Comparison of ENCODE assay signal across 12 cellular contexts in genomic region chr1:220843481-220844011, GRCh38. TPM values are rescaled to one million over a fixed set of nuclear protein-coding genes. Genes with fewer than 3 reads are reported as not detected.
DNase-seq lines count a peak whose midpoint lies in the region; ATAC-seq and TF ChIP-seq lines count a peak whose summit lies in the region.
"Had no signal": no experiment of that assay in that cellular context is flagged by ENCODE, and none has a peak within 500 bp of the region (broad histone marks: within the 10 kb centered on the region; RNA-seq: fewer than 3 reads in every experiment).

No MANE protein-coding gene starts in this region.

- POLR2A ChIA-PET in IMR-90 (lab: Charles Lee; ENCODE audit: unreplicated experiment) (no interaction called here), PC-9 (lab: Charles Lee; ENCODE audit: unreplicated experiment) (no interaction called here)

- H4K8ac ChIP-seq in IMR-90 (ENCODE audit: low read depth in 2 of 2, low read length in 2 of 2), result no peak overlapping the region

- no peak overlapping the region for H4K91ac ChIP-seq in IMR-90 (ENCODE audit: insufficient read depth, low read depth, low read length)

- H3K27ac Mint-ChIP-seq in activated CD8-positive, alpha-beta memory T cell treated with anti-CD3 and anti-CD28 coated beads, Interleukin-2, amount 10 ng/mL, durations not matched to agents 7 days and 5 days, result no peak overlapping the region
- H3K27ac Mint-ChIP-seq in osteocyte (ENCODE audit: unreplicated experiment), result no peak overlapping the region
- H3K27ac Mint-ChIP-seq: activated naive CD8-positive, alpha-beta T cell treated with anti-CD3 and anti-CD28 coated beads, Interleukin-2, amount 50 U/mL, for 24 hours had no signal

- H3K9me2 ChIP-seq in PC-9 (ENCODE audit: insufficient read depth), result no peaks in the 10 kb centered on the region

- H3K23ac ChIP-seq in IMR-90 (ENCODE audit: low read depth, low read length), result no peak overlapping the region

- H3K9ac ChIP-seq in IMR-90 (ENCODE audit: low read depth, low read length) (no peak overlapping the region), rectal smooth muscle tissue (ENCODE audit: low read length) (no peak overlapping the region)

- in situ Hi-C loops in IMR-90 (cut with MboI; ENCODE audit: low sequenced_read_pairs), result no loop called here

- H3K4me3 ChIP-seq in IMR-90 (ENCODE audit: insufficient read depth, low read depth, low read length) (no peak overlapping the region), rectal smooth muscle tissue (ENCODE audit: low read length) (no peak overlapping the region), PC-9 (no peak overlapping the region)

- BruUV-seq in IMR-90 (replicated peaks; lab: Mats Ljungman, UMichigan) (no TSS peak), PC-9 (replicated peaks; lab: Mats Ljungman, UMichigan) (no TSS peak)

- no peak overlapping the region for H2AK9ac ChIP-seq in IMR-90 (replicated peaks; ENCODE audit: low read depth, low read length, poor library complexity)

- WGBS in IMR-90 (ENCODE audit: extremely low coverage in 2 of 2, insufficient read length in 1 of 2), 2 experiments, result no CpG with 5 or more reads among the region's 6 CpGs

- H3K4me2 ChIP-seq in IMR-90 (ENCODE audit: low read depth, low read length), result no peak overlapping the region; the same call in 1 of the 2 replicates
- H3K4me2 ChIP-seq in PC-9, result no peak overlapping the region

- H3K79me1 ChIP-seq in IMR-90 (ENCODE audit: low read depth in 1 of 2, low read length in 2 of 2), result no peaks in the 10 kb centered on the region

- no peak overlapping the region for H3K27ac ChIP-seq in IMR-90 (ENCODE audit: insufficient read depth, low read length)
- peak overlapping the region; percentile 61 for H3K27ac ChIP-seq in rectal smooth muscle tissue (ENCODE audit: low read depth, low read length)
- H3K27ac ChIP-seq in PC-9, result no peak overlapping the region

- H3K27me3 ChIP-seq in IMR-90 (ENCODE audit: control insufficient read depth, insufficient read depth, low read length) (peaks cover 3% of the 10 kb centered on the region), rectal smooth muscle tissue (ENCODE audit: control insufficient read depth, insufficient read depth, low read length) (no peaks in the 10 kb centered on the region), PC-9 (ENCODE audit: insufficient read depth, low read depth) (no peaks in the 10 kb centered on the region)

- H3K79me2 ChIP-seq in PC-9 (ENCODE audit: low read depth), result no peaks in the 10 kb centered on the region

- peaks cover 2% of the 10 kb centered on the region for H3K27me3 Mint-ChIP-seq in activated CD8-positive, alpha-beta memory T cell treated with anti-CD3 and anti-CD28 coated beads, Interleukin-2, amount 10 ng/mL, durations not matched to agents 7 days and 5 days
- H3K27me3 Mint-ChIP-seq in osteocyte (ENCODE audit: unreplicated experiment), result peaks cover 20% of the 10 kb centered on the region

- H3K4me1 ChIP-seq in IMR-90 (ENCODE audit: control insufficient read depth, insufficient read depth, low read length), result peaks cover 6% of the 10 kb centered on the region; the same call in 1 of the 2 replicates
- H3K4me1 ChIP-seq in rectal smooth muscle tissue (ENCODE audit: control insufficient read depth, insufficient read depth, low read length), result peaks cover 6% of the 10 kb centered on the region
- H3K4me1 ChIP-seq in PC-9 (replicated peaks; ENCODE audit: insufficient read depth), result no peaks in the 10 kb centered on the region

- intact Hi-C loops in IMR-90 (cut with micrococcal nuclease) (no loop called here), left ventricle myocardium superior (cut with micrococcal nuclease) (no loop called here), PC-9 (cut with micrococcal nuclease; ENCODE audit: unreplicated experiment) (no loop called here)

- no peaks in the 10 kb centered on the region for H3K36me3 ChIP-seq in IMR-90 (ENCODE audit: control insufficient read depth, insufficient read depth, low read length)
- H3K36me3 ChIP-seq in rectal smooth muscle tissue (ENCODE audit: control insufficient read depth, insufficient read depth, low read length), result no peaks in the 10 kb centered on the region
- H3K36me3 ChIP-seq in PC-9 (ENCODE audit: low read depth), result no peaks in the 10 kb centered on the region

- no peaks in the 10 kb centered on the region for H3K9me3 Mint-ChIP-seq in activated CD8-positive, alpha-beta memory T cell treated with anti-CD3 and anti-CD28 coated beads, Interleukin-2, amount 10 ng/mL, durations not matched to agents 7 days and 5 days (ENCODE audit: low read depth)
- no peaks in the 10 kb centered on the region for H3K9me3 Mint-ChIP-seq in osteocyte (ENCODE audit: unreplicated experiment)
- H3K9me3 Mint-ChIP-seq: activated naive CD8-positive, alpha-beta T cell treated with anti-CD3 and anti-CD28 coated beads, Interleukin-2, amount 50 U/mL, for 24 hours had no signal

- DNase-seq in IMR-90, result peak; percentile 55
- peak; percentile 60 for DNase-seq in cerebellum (ENCODE audit: low spot score)
- peak; percentile 57 for DNase-seq in left ventricle myocardium superior
- DNase-seq in activated CD8-positive, alpha-beta memory T cell treated with anti-CD3 and anti-CD28 coated beads, Interleukin-2, amount 10 ng/mL, durations not matched to agents 7 days and 5 days, result no peak
- DNase-seq in osteocyte (ENCODE audit: extremely low spot score, unreplicated experiment), result no peak
- no peak for DNase-seq in PC-9
- DNase-seq: activated naive CD8-positive, alpha-beta T cell treated with anti-CD3 and anti-CD28 coated beads, Interleukin-2, amount 50 U/mL, for 24 hours; effector CD8-positive, alpha-beta T cell; NCI-H524 treated with DMSO at 0.1 percent for 48 hours; stimulated activated CD4-positive, alpha-beta T cell treated with anti-CD3 and anti-CD28 coated beads, Interleukin-12 subunit alpha, Interleukin-12 subunit beta, amount 100 ng/mL, for 4 hours had no signal

- H2BK120ac ChIP-seq in IMR-90 (ENCODE audit: low read depth, low read length), result no peak overlapping the region

- H3K36me3 Mint-ChIP-seq in activated CD8-positive, alpha-beta memory T cell treated with anti-CD3 and anti-CD28 coated beads, Interleukin-2, amount 10 ng/mL, durations not matched to agents 7 days and 5 days, result no peaks in the 10 kb centered on the region
- H3K36me3 Mint-ChIP-seq in osteocyte (ENCODE audit: unreplicated experiment), result no peaks in the 10 kb centered on the region

- TF ChIP-seq CTCF in IMR-90 (conservative IDR thresholded peaks at IDR 0.05; ENCODE audit: low read depth, low read length), result no peak
- TF ChIP-seq CTCF in osteocyte (IDR thresholded peaks at IDR 0.05), result no peak
- TF ChIP-seq CTCF in PC-9 (conservative IDR thresholded peaks at IDR 0.05), result no peak

- no peak overlapping the region for H3K4me3 Mint-ChIP-seq in activated CD8-positive, alpha-beta memory T cell treated with anti-CD3 and anti-CD28 coated beads, Interleukin-2, amount 10 ng/mL, durations not matched to agents 7 days and 5 days
- H3K4me3 Mint-ChIP-seq in osteocyte (ENCODE audit: unreplicated experiment), result no peak overlapping the region
- H3K4me3 Mint-ChIP-seq: activated naive CD8-positive, alpha-beta T cell treated with anti-CD3 and anti-CD28 coated beads, Interleukin-2, amount 50 U/mL, for 24 hours had no signal

- H3K9me3 ChIP-seq in IMR-90 (ENCODE audit: control insufficient read depth, insufficient read depth, low read length) (peaks cover 4% of the 10 kb centered on the region), PC-9 (ENCODE audit: insufficient read depth, low read depth) (no peaks in the 10 kb centered on the region)

- H3K18ac ChIP-seq in IMR-90 (ENCODE audit: low read depth, low read length), result no peak overlapping the region; the same call in 1 of the 2 replicates

- no peak overlapping the region for H2AK5ac ChIP-seq in IMR-90 (ENCODE audit: low read depth, low read length)

- H4K5ac ChIP-seq in IMR-90 (ENCODE audit: low read depth, low read length), result no peak overlapping the region

- H3K4ac ChIP-seq in IMR-90 (ENCODE audit: low read depth, low read length), result no peak overlapping the region

- H3F3A ChIP-seq in PC-9 (ENCODE audit: insufficient read depth, low read depth), result no peaks in the 10 kb centered on the region

- H3K14ac ChIP-seq in IMR-90 (replicated peaks; ENCODE audit: low read depth, low read length), result no peak overlapping the region

- H3K56ac ChIP-seq in IMR-90 (ENCODE audit: extremely low read depth, insufficient read depth, low read length), result no peak overlapping the region

- H2AFZ ChIP-seq in IMR-90 (replicated peaks; ENCODE audit: low read length, poor library complexity), result no peak overlapping the region
- H2AFZ ChIP-seq in PC-9, result no peak overlapping the region; the same call in 1 of the 2 replicates

- TF ChIP-seq POLR2A in IMR-90 (IDR thresholded peaks at IDR 0.05; ENCODE audit: low read depth, low read length), result no peak

- H2BK5ac ChIP-seq in IMR-90 (ENCODE audit: low read depth, low read length, poor library complexity, severe bottlenecking), result no peak overlapping the region

- H2BK15ac ChIP-seq in IMR-90 (ENCODE audit: low read depth, low read length), result no peak overlapping the region

- H4K20me1 ChIP-seq in IMR-90 (ENCODE audit: insufficient read depth, low read length) (no peaks in the 10 kb centered on the region), PC-9 (ENCODE audit: insufficient read depth) (no peaks in the 10 kb centered on the region)

- TF ChIP-seq RAD21 in IMR-90 (IDR thresholded peaks at IDR 0.05; ENCODE audit: low read length), result no peak

- ATAC-seq in IMR-90 (ENCODE audit: low read depth) (peak; percentile 40), left ventricle myocardium superior (peak; percentile 98), HG02678 (IDR thresholded peaks at IDR 0.05; ENCODE audit: unreplicated experiment) (no peak)
- no peak for ATAC-seq in activated CD8-positive, alpha-beta memory T cell treated with anti-CD3 and anti-CD28 coated beads, Interleukin-2, amount 10 ng/mL, durations not matched to agents 7 days and 5 days
- ATAC-seq: activated naive CD8-positive, alpha-beta T cell treated with anti-CD3 and anti-CD28 coated beads, Interleukin-2, amount 50 U/mL, for 24 hours had no signal

- H3K4me1 Mint-ChIP-seq in activated CD8-positive, alpha-beta memory T cell treated with anti-CD3 and anti-CD28 coated beads, Interleukin-2, amount 10 ng/mL, durations not matched to agents 7 days and 5 days, result no peaks in the 10 kb centered on the region
- no peaks in the 10 kb centered on the region for H3K4me1 Mint-ChIP-seq in osteocyte (ENCODE audit: unreplicated experiment)
- H3K4me1 Mint-ChIP-seq: activated naive CD8-positive, alpha-beta T cell treated with anti-CD3 and anti-CD28 coated beads, Interleukin-2, amount 50 U/mL, for 24 hours had no signal

- dilution Hi-C loops in IMR-90 (cut with HindIII; ENCODE audit: low sequenced_read_pairs, unreplicated experiment), result no loop called here

- CTCF ChIA-PET in IMR-90 (lab: Yijun Ruan, JAX) (no interaction called here), PC-9 (lab: Charles Lee) (no interaction called here)
- CTCF ChIA-PET in activated CD8-positive, alpha-beta memory T cell treated with anti-CD3 and anti-CD28 coated beads, Interleukin-2, amount 10 ng/mL, durations not matched to agents 7 days and 5 days (lab: Charles Lee), result no interaction called here

- H2BK20ac ChIP-seq in IMR-90 (ENCODE audit: low read depth, low read length), result no peak overlapping the region

- H3K9me1 ChIP-seq in IMR-90 (ENCODE audit: insufficient read depth, low read length), result no peaks in the 10 kb centered on the region

RNA-seq across cellular contexts. Expression of gene HLX, which starts 35.7 kb away (rescaled TPM):
- total RNA-seq in IMR-90 (2012; rRNA removed) (3.9 and 4.3 TPM in 2 replicates), cerebellum (1.00 TPM), left ventricle myocardium superior (4.0 TPM), osteocyte (0.54 and 1.5 TPM in 2 replicates), PC-9 (2021) (1.1 and 1.8 TPM in 2 replicates)
- 5.9 and 6.1 TPM in 2 replicates for polyA plus RNA-seq in IMR-90 (2012; rRNA removed)
- polyA plus RNA-seq in IMR-90 (2012; cell fraction: cytosol; rRNA removed), result 8.2 and 12.8 TPM in 2 replicates
- polyA plus RNA-seq in IMR-90 (2012; cell fraction: nucleus; rRNA removed; ENCODE audit: low replicate concordance), result 8.7 and 9.6 TPM in 2 replicates
- under 1 TPM in 1 of 2 experiments, not detected in 1; 0.77 TPM for total RNA-seq in activated CD8-positive, alpha-beta memory T cell treated with anti-CD3 and anti-CD28 coated beads, Interleukin-2, amount 10 ng/mL, durations not matched to agents 7 days and 5 days

RNA-seq across cellular contexts. Expression of gene MTARC1, which starts 56.8 kb away (rescaled TPM):
- 0.18 and 0.28 TPM in 2 replicates for total RNA-seq in IMR-90 (2012; rRNA removed)
- polyA plus RNA-seq in IMR-90 (2012; rRNA removed), result 0.55 and 0.72 TPM in 2 replicates
- polyA plus RNA-seq in IMR-90 (2012; cell fraction: cytosol; rRNA removed), result 0.05 and 0.16 TPM in 2 replicates
- 0.09 and 0.33 TPM in 2 replicates for polyA plus RNA-seq in IMR-90 (2012; cell fraction: nucleus; rRNA removed; ENCODE audit: low replicate concordance)
- 11.3 TPM for total RNA-seq in cerebellum
- 3.5 TPM for total RNA-seq in left ventricle myocardium superior
- not detected for total RNA-seq in activated CD8-positive, alpha-beta memory T cell treated with anti-CD3 and anti-CD28 coated beads, Interleukin-2, amount 10 ng/mL, durations not matched to agents 7 days and 5 days
- 1.8 and 2.1 TPM in 2 replicates for total RNA-seq in osteocyte
- total RNA-seq in PC-9 (2021), result 54.4 and 72.5 TPM in 2 replicates

Comparison
In these comparisons a context has a peak if more than half of its experiments do, and no peak if none do; other contexts are left out.
1. ATAC-seq: peak in IMR-90 (single experiment) and left ventricle myocardium superior (single experiment); none in activated CD8-positive, alpha-beta memory T cell treated with anti-CD3 and anti-CD28 coated beads, Interleukin-2, amount 10 ng/mL, durations not matched to agents 7 days and 5 days (single experiment) and HG02678 (single experiment).
2. DNase-seq: peak in IMR-90 (single experiment), cerebellum (single experiment) and left ventricle myocardium superior (single experiment); none in activated CD8-positive, alpha-beta memory T cell treated with anti-CD3 and anti-CD28 coated beads, Interleukin-2, amount 10 ng/mL, durations not matched to agents 7 days and 5 days (single experiment), osteocyte (single experiment) and PC-9 (0 of 2).